ENCODE assay signal across 25 cellular contexts in the genomic region with DNA sequence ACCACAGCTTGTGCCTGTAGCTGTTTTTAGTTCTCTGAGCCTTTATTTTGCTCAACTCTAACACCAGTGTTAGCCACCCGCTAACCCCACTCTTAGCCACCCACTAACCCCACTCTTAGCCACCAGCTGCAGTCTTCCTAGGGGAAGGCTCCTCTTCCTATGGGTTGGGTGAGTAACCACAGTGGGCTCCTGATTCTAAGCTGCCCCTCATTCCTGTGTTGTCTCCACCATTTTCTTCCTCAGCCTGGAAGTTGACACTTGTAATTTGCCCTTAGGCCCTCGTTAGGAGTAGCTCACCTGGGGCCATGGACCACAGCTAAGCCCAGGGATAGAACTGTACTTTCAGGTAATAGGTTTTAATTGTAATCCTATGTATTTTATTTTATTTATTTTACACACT.
A peak's percentile ranks its signal among the peaks of the same experiment; 100 is the strongest.
DNase-seq lines count a peak whose midpoint lies in the region; ATAC-seq and TF ChIP-seq lines count a peak whose summit lies in the region.
"Had no signal": no experiment of that assay in that cellular context is flagged by ENCODE, and none has a peak within 500 bp of the region (broad histone marks: within the 10 kb centered on the region; RNA-seq: fewer than 3 reads in every experiment).

No MANE protein-coding gene starts in this region.

- no peaks in the 10 kb centered on the region for H3K36me3 Mint-ChIP-seq in endodermal cell (ENCODE audit: low read depth)
- H3K36me3 Mint-ChIP-seq in activated CD4-positive, alpha-beta T cell treated with anti-CD3 and anti-CD28 coated beads, Interleukin-2, amount 10 ng/mL, durations not matched to agents 24 days and 14 days (ENCODE audit: low read depth): no peaks in the 10 kb centered on the region

- H3K27ac Mint-ChIP-seq in endodermal cell: no peak overlapping the region
- no peak overlapping the region for H3K27ac Mint-ChIP-seq in activated CD4-positive, alpha-beta T cell treated with anti-CD3 and anti-CD28 coated beads, Interleukin-2, amount 10 ng/mL, durations not matched to agents 24 days and 14 days
- H3K27ac Mint-ChIP-seq: CD4-positive, alpha-beta memory T cell had no signal

- H3K36me3 ChIP-seq in endodermal cell (ENCODE audit: control insufficient read depth, insufficient read depth, low read length) (no peaks in the 10 kb centered on the region), esophagus muscularis mucosa (no peaks in the 10 kb centered on the region), lung (ENCODE audit: control insufficient read depth in 2 of 2, insufficient read depth in 2 of 2, low read length in 2 of 2) (no peaks in the 10 kb centered on the region), upper lobe of left lung (no peaks in the 10 kb centered on the region), ovary (no peaks in the 10 kb centered on the region)
- H3K36me3 ChIP-seq: MG63 had no signal

- intact Hi-C loops in esophagus muscularis mucosa (cut with DNase I) (no loop called here), ovary (cut with DNase I) (no loop called here)
- intact Hi-C loops in activated CD4-positive, alpha-beta T cell treated with anti-CD3 and anti-CD28 coated beads, Interleukin-2, amount 10 ng/mL, durations not matched to agents 24 days and 14 days (cut with micrococcal nuclease): no loop called here

- TF ChIP-seq CTCF in endodermal cell (conservative IDR thresholded peaks at IDR 0.05) (no peak), esophagus muscularis mucosa (IDR thresholded peaks at IDR 0.05) (no peak), lung (IDR thresholded peaks at IDR 0.05; ENCODE audit: control extremely low read depth, extremely low read depth) (no peak), upper lobe of left lung (IDR thresholded peaks at IDR 0.05) (no peak), ovary (IDR thresholded peaks at IDR 0.05) (no peak)

- WGBS in endodermal cell (ENCODE audit: insufficient coverage in 1 of 2, insufficient read length in 1 of 2), 2 experiments: 53 to 64% methylated on average over 1 to 2 of the region's 2 CpGs
- 36% methylated on average over 2 of the region's 2 CpGs for WGBS in esophagus muscularis mucosa
- 33 to 51% methylated on average over 2 of the region's 2 CpGs for WGBS in lung, 2 donors
- WGBS in upper lobe of left lung, 2 donors: 43 to 46% methylated on average over 2 of the region's 2 CpGs
- WGBS in ovary, 3 donors: 32 to 46% (median 34%) methylated on average over 2 of the region's 2 CpGs

- H3K4me3 Mint-ChIP-seq in endodermal cell: no peak overlapping the region
- H3K4me3 Mint-ChIP-seq in activated CD4-positive, alpha-beta T cell treated with anti-CD3 and anti-CD28 coated beads, Interleukin-2, amount 10 ng/mL, durations not matched to agents 24 days and 14 days: no peak overlapping the region

- no peak for TF ChIP-seq EP300 in esophagus muscularis mucosa (IDR thresholded peaks at IDR 0.05)
- TF ChIP-seq EP300 in upper lobe of left lung (IDR thresholded peaks at IDR 0.05): no peak
- TF ChIP-seq EP300 in ovary (IDR thresholded peaks at IDR 0.05): no peak

- H3K4me1 Mint-ChIP-seq in endodermal cell: no peaks in the 10 kb centered on the region
- no peaks in the 10 kb centered on the region for H3K4me1 Mint-ChIP-seq in activated CD4-positive, alpha-beta T cell treated with anti-CD3 and anti-CD28 coated beads, Interleukin-2, amount 10 ng/mL, durations not matched to agents 24 days and 14 days
- H3K4me1 Mint-ChIP-seq: CD4-positive, alpha-beta memory T cell had no signal

- DNase-seq in endodermal cell: no peak
- DNase-seq in esophagus muscularis mucosa (ENCODE audit: extremely low spot score): peak; percentile 92
- DNase-seq in lung (ENCODE audit: low spot score): peak; percentile 28
- DNase-seq in upper lobe of left lung: no peak
- no peak for DNase-seq in ovary
- DNase-seq in NCI-H2171 treated with DMSO at 0.1 percent for 48 hours (lab: John Stamatoyannopoulos, UW): no peak
- no peak for DNase-seq in activated CD4-positive, alpha-beta T cell treated with anti-CD3 and anti-CD28 coated beads, Interleukin-2, amount 10 ng/mL, durations not matched to agents 24 days and 14 days
- DNase-seq: C1 segment of cervical spinal cord; CD4-positive, alpha-beta memory T cell; COR-L47; DMS53; IMR-90; KG1; MG63; NCI-H1105 treated with DMSO at 0.1 percent for 48 hours; NCI-H146; NCI-H1930; NCI-H2107; NCI-H510A; NCI-H69; SIG-M5 had no signal

- H3K4me1 ChIP-seq in endodermal cell (ENCODE audit: control insufficient read depth, insufficient read depth, low read length): no peaks in the 10 kb centered on the region
- no peaks in the 10 kb centered on the region for H3K4me1 ChIP-seq in esophagus muscularis mucosa
- no peaks in the 10 kb centered on the region for H3K4me1 ChIP-seq in lung (ENCODE audit: control insufficient read depth in 2 of 2, insufficient read depth in 2 of 2, low read length in 2 of 2)
- H3K4me1 ChIP-seq in upper lobe of left lung: no peaks in the 10 kb centered on the region
- no peaks in the 10 kb centered on the region for H3K4me1 ChIP-seq in ovary (ENCODE audit: insufficient read depth)

- no peak overlapping the region for H3K9ac ChIP-seq in endodermal cell (ENCODE audit: extremely low read depth, low read length, poor library complexity, severe bottlenecking)

- H3K4me3 ChIP-seq in endodermal cell (ENCODE audit: low read length): peak overlapping the region; percentile 58
- H3K4me3 ChIP-seq in esophagus muscularis mucosa: no peak overlapping the region
- H3K4me3 ChIP-seq in lung: no peak overlapping the region
- no peak overlapping the region for H3K4me3 ChIP-seq in upper lobe of left lung
- no peak overlapping the region for H3K4me3 ChIP-seq in ovary
- H3K4me3 ChIP-seq: MG63, SK-N-MC had no signal

- ATAC-seq in lung (ENCODE audit: insufficient read depth, low FRiP score) (no peak), upper lobe of left lung (ENCODE audit: low FRiP score in 2 of 2) (peak; percentile 18 to 56)
- ATAC-seq: HCT116, Panc1 had no signal

- H3K27me3 Mint-ChIP-seq in endodermal cell (ENCODE audit: insufficient read depth): no peaks in the 10 kb centered on the region
- H3K27me3 Mint-ChIP-seq in activated CD4-positive, alpha-beta T cell treated with anti-CD3 and anti-CD28 coated beads, Interleukin-2, amount 10 ng/mL, durations not matched to agents 24 days and 14 days: no peaks in the 10 kb centered on the region
- H3K27me3 Mint-ChIP-seq: CD4-positive, alpha-beta memory T cell had no signal

- no peaks in the 10 kb centered on the region for H3K27me3 ChIP-seq in endodermal cell (ENCODE audit: control insufficient read depth, insufficient read depth, low read length, poor library complexity, severe bottlenecking)
- H3K27me3 ChIP-seq in esophagus muscularis mucosa: peaks cover 0 to 14% (median 0%) of the 10 kb centered on the region in 4 donors
- H3K27me3 ChIP-seq in lung (ENCODE audit: control insufficient read depth, insufficient read depth): no peaks in the 10 kb centered on the region
- H3K27me3 ChIP-seq in upper lobe of left lung: no peaks in the 10 kb centered on the region
- H3K27me3 ChIP-seq in ovary: no peaks in the 10 kb centered on the region
- H3K27me3 ChIP-seq: MG63 had no signal

- H3K27ac ChIP-seq in endodermal cell (ENCODE audit: low read depth, low read length) (no peak overlapping the region), esophagus muscularis mucosa (replicated peaks in 1 of 4) (no peak overlapping the region), lung (ENCODE audit: low read depth in 1 of 2, low read length in 1 of 2) (no peak overlapping the region), upper lobe of left lung (no peak overlapping the region), ovary (no peak overlapping the region)
- H3K27ac ChIP-seq: RWPE1, SK-N-MC had no signal

- H3K9me3 ChIP-seq in endodermal cell (ENCODE audit: control insufficient read depth, low read length) (peaks cover 85% of the 10 kb centered on the region), esophagus muscularis mucosa (peaks cover 0 to 35% (median 23%) of the 10 kb centered on the region in 4 donors), lung (ENCODE audit: control insufficient read depth in 2 of 2, insufficient read depth in 1 of 2, low read length in 1 of 2) (peaks cover 0 to 24% of the 10 kb centered on the region in 2 donors), upper lobe of left lung (peaks cover 3 to 25% (median 20%) of the 10 kb centered on the region in 4 donors), ovary (peaks cover 0 to 6% of the 10 kb centered on the region in 2 donors)

- H3K9me3 Mint-ChIP-seq in endodermal cell: peaks cover 5% of the 10 kb centered on the region
- H3K9me3 Mint-ChIP-seq in activated CD4-positive, alpha-beta T cell treated with anti-CD3 and anti-CD28 coated beads, Interleukin-2, amount 10 ng/mL, durations not matched to agents 24 days and 14 days: peaks cover 22% of the 10 kb centered on the region

- TF ChIP-seq POLR2A in esophagus muscularis mucosa (IDR thresholded peaks at IDR 0.05; ENCODE audit: low read depth) (no peak), upper lobe of left lung (IDR thresholded peaks at IDR 0.05) (no peak), ovary (IDR thresholded peaks at IDR 0.05) (no peak)

Comparison
In these comparisons a context has a peak if more than half of its experiments do, and no peak if none do; other contexts are left out.
1. DNase-seq: peak in esophagus muscularis mucosa (single experiment) and lung (single experiment); none in endodermal cell (single experiment), upper lobe of left lung (0 of 2), ovary (0 of 5), NCI-H2171 treated with DMSO at 0.1 percent for 48 hours (single experiment) and activated CD4-positive, alpha-beta T cell treated with anti-CD3 and anti-CD28 coated beads, Interleukin-2, amount 10 ng/mL, durations not matched to agents 24 days and 14 days (single experiment).